In the genomic region with DNA sequence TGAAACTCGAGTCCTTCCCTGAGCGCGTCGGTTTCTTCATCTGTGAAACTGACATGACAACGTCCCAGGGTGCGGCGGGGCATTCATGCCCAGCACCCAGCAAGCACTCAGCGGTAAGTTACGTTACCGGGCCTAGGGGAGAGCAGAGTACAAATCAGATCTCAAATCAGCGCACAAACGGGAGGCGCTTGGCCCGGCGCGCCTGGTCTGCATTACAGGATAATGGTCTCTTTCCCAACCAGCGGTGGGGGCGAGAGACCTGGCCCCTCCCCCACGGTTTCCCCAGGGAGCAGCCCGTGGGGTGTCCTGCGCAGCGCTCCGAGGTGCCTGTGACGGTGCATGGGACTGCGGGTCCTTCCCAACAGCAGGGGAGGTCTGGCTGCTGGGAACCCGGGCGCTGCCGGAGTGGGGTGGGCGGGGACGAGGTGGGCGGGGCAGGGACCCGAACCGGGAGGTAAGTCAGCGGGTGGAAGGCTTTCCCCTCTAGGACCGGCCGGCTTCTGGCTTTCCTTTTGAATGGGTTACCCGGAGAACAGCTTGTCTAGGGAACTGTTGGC, we compare ENCODE assay signal across 9 cellular contexts.
A peak's percentile ranks its signal among the peaks of the same experiment; 100 is the strongest.
DNase-seq lines count a peak whose midpoint lies in the region; ATAC-seq lines count a peak whose summit lies in the region.
"Had no signal": no experiment of that assay in that cellular context is flagged by ENCODE, and none has a peak within 500 bp of the region (broad histone marks: within the 10 kb centered on the region; RNA-seq: fewer than 3 reads in every experiment).

No MANE protein-coding gene starts in this region.

- H3K27ac Mint-ChIP-seq in T-helper 1 cell treated with Interleukin-12 subunit alpha and Interleukin-12 subunit beta and Interleukin-4 antibody, amounts not matched to agents 30 μg/mL and 1 μg/mL, for 36 hours = no peak overlapping the region
- no peak overlapping the region for H3K27ac Mint-ChIP-seq in activated naive CD8-positive, alpha-beta T cell

- H3K4me3 ChIP-seq in iPS-11a (ENCODE audit: low read depth, low read length) = peak overlapping the region; percentile 65
- peak overlapping the region; percentile 61 to 85 (median 67) for H3K4me3 ChIP-seq in skin epidermis

- no peak for ATAC-seq in HG02798 (IDR thresholded peaks at IDR 0.05; ENCODE audit: poor library complexity, unreplicated experiment)

- H3K27ac ChIP-seq in skin epidermis = peak overlapping the region in 14 of 21 experiments; percentile 35 to 92 (median 82)

- H3K27me3 Mint-ChIP-seq in T-helper 1 cell treated with Interleukin-12 subunit alpha and Interleukin-12 subunit beta and Interleukin-4 antibody, amounts not matched to agents 30 μg/mL and 1 μg/mL, for 36 hours (ENCODE audit: low read depth) = peaks cover 58% of the 10 kb centered on the region
- peaks cover 26% of the 10 kb centered on the region for H3K27me3 Mint-ChIP-seq in activated naive CD8-positive, alpha-beta T cell

- no peaks in the 10 kb centered on the region for H3K36me3 Mint-ChIP-seq in T-helper 1 cell treated with Interleukin-12 subunit alpha and Interleukin-12 subunit beta and Interleukin-4 antibody, amounts not matched to agents 30 μg/mL and 1 μg/mL, for 36 hours (ENCODE audit: low read depth)
- peaks cover 2% of the 10 kb centered on the region for H3K36me3 Mint-ChIP-seq in activated naive CD8-positive, alpha-beta T cell
- H3K36me3 Mint-ChIP-seq: CD4-positive, CD25-positive, alpha-beta regulatory T cell had no signal

- peaks cover 5% of the 10 kb centered on the region for H3K9me3 Mint-ChIP-seq in T-helper 1 cell treated with Interleukin-12 subunit alpha and Interleukin-12 subunit beta and Interleukin-4 antibody, amounts not matched to agents 30 μg/mL and 1 μg/mL, for 36 hours
- H3K9me3 Mint-ChIP-seq in activated naive CD8-positive, alpha-beta T cell (ENCODE audit: low read depth) = no peaks in the 10 kb centered on the region

- H3K4me1 Mint-ChIP-seq in T-helper 1 cell treated with Interleukin-12 subunit alpha and Interleukin-12 subunit beta and Interleukin-4 antibody, amounts not matched to agents 30 μg/mL and 1 μg/mL, for 36 hours (ENCODE audit: low read depth) = peaks cover 16% of the 10 kb centered on the region
- H3K4me1 Mint-ChIP-seq in activated naive CD8-positive, alpha-beta T cell (ENCODE audit: low read depth) = peaks cover 26% of the 10 kb centered on the region

- DNase-seq in T-helper 1 cell = no peak
- no peak for DNase-seq in midbrain (lab: John Stamatoyannopoulos, UW)
- DNase-seq in GDM1 (lab: John Stamatoyannopoulos, UW) = no peak

- H3K4me3 Mint-ChIP-seq in T-helper 1 cell treated with Interleukin-12 subunit alpha and Interleukin-12 subunit beta and Interleukin-4 antibody, amounts not matched to agents 30 μg/mL and 1 μg/mL, for 36 hours = peak overlapping the region; percentile 31
- H3K4me3 Mint-ChIP-seq in activated naive CD8-positive, alpha-beta T cell = peak overlapping the region; percentile 73
